ENCODE assay signal across 23 cellular contexts in genomic region chr2:233822781-233823730, GRCh38. TPM values are rescaled to one million over a fixed set of nuclear protein-coding genes. Genes with fewer than 3 reads are reported as not detected.
DNase-seq lines count a peak whose midpoint lies in the region; ATAC-seq and TF ChIP-seq lines count a peak whose summit lies in the region.
"Had no signal": no experiment of that assay in that cellular context is flagged by ENCODE, and none has a peak within 500 bp of the region (broad histone marks: within the 10 kb centered on the region; RNA-seq: fewer than 3 reads in every experiment).

No MANE protein-coding gene starts in this region.

- no peak overlapping the region for H3K4me3 ChIP-seq in right cardiac atrium (ENCODE audit: low read length)
- H3K4me3 ChIP-seq in heart left ventricle: no peak overlapping the region
- H3K4me3 ChIP-seq in endodermal cell (ENCODE audit: low read length): no peak overlapping the region
- H3K4me3 ChIP-seq in upper lobe of right lung: no peak overlapping the region
- no peak overlapping the region for H3K4me3 ChIP-seq in brain microvascular endothelial cell (ENCODE audit: low read depth, low read length)
- H3K4me3 ChIP-seq: colonic mucosa, K562 had no signal

- WGBS in right cardiac atrium: 77% methylated on average over 25 of the region's 25 CpGs
- WGBS in heart left ventricle, 4 donors: 78 to 81% (median 79%) methylated on average over 22 to 25 of the region's 25 CpGs
- WGBS in endodermal cell (ENCODE audit: insufficient coverage in 1 of 2, insufficient read length in 1 of 2), 2 experiments: 93 to 96% methylated on average over 12 to 25 of the region's 25 CpGs

- no peak overlapping the region for H3K4me3 Mint-ChIP-seq in endodermal cell
- H3K4me3 Mint-ChIP-seq in natural killer cell treated with Interleukin-12 subunit alpha and Interleukin-12 subunit beta and Interleukin-15 and Interleukin-18, amount 100 ng/mL, for 72 hours: no peak overlapping the region
- H3K4me3 Mint-ChIP-seq: activated naive CD8-positive, alpha-beta T cell; activated T-cell treated with anti-CD3 and anti-CD28 coated beads, Interleukin-2, amount 50 U/mL, for 4 hours; CD8-positive, alpha-beta memory T cell; nephron progenitor cell; T-helper 1 cell treated with Interleukin-12 subunit alpha and Interleukin-12 subunit beta and Interleukin-4 antibody, amounts not matched to agents 30 μg/mL and 1 μg/mL, for 36 hours had no signal

- H3K27me3 Mint-ChIP-seq in endodermal cell (ENCODE audit: insufficient read depth): no peaks in the 10 kb centered on the region
- H3K27me3 Mint-ChIP-seq in natural killer cell treated with Interleukin-12 subunit alpha and Interleukin-12 subunit beta and Interleukin-15 and Interleukin-18, amount 100 ng/mL, for 72 hours: peaks cover 7 to 11% of the 10 kb centered on the region in 2 donors
- H3K27me3 Mint-ChIP-seq: activated naive CD8-positive, alpha-beta T cell had no signal

- no peaks in the 10 kb centered on the region for H3K36me3 ChIP-seq in heart left ventricle
- no peaks in the 10 kb centered on the region for H3K36me3 ChIP-seq in endodermal cell (ENCODE audit: control insufficient read depth, insufficient read depth, low read length)
- H3K36me3 ChIP-seq in upper lobe of right lung: no peaks in the 10 kb centered on the region
- H3K36me3 ChIP-seq in brain microvascular endothelial cell (replicated peaks): no peaks in the 10 kb centered on the region
- H3K36me3 ChIP-seq: colonic mucosa had no signal

- intact Hi-C loops in right cardiac atrium (cut with DNase I) (no loop called here), heart left ventricle (cut with DNase I) (no loop called here), upper lobe of right lung (cut with DNase I) (no loop called here)

- no peaks in the 10 kb centered on the region for H3K27me3 ChIP-seq in right cardiac atrium (ENCODE audit: control insufficient read depth, insufficient read depth)
- peaks cover 0 to 6% (median 0%) of the 10 kb centered on the region in 9 donors for H3K27me3 ChIP-seq in heart left ventricle
- no peaks in the 10 kb centered on the region for H3K27me3 ChIP-seq in endodermal cell (ENCODE audit: control insufficient read depth, insufficient read depth, low read length, poor library complexity, severe bottlenecking)
- no peaks in the 10 kb centered on the region for H3K27me3 ChIP-seq in upper lobe of right lung
- H3K27me3 ChIP-seq in brain microvascular endothelial cell (replicated peaks): no peaks in the 10 kb centered on the region
- H3K27me3 ChIP-seq: colonic mucosa had no signal

- peaks cover 2% of the 10 kb centered on the region for H3K9me3 Mint-ChIP-seq in endodermal cell
- H3K9me3 Mint-ChIP-seq in natural killer cell treated with Interleukin-12 subunit alpha and Interleukin-12 subunit beta and Interleukin-15 and Interleukin-18, amount 100 ng/mL, for 72 hours: no peaks in the 10 kb centered on the region
- H3K9me3 Mint-ChIP-seq: activated T-cell treated with anti-CD3 and anti-CD28 coated beads, Interleukin-2, amount 50 U/mL, for 4 hours; T-helper 1 cell treated with Interleukin-12 subunit alpha and Interleukin-12 subunit beta and Interleukin-4 antibody, amounts not matched to agents 30 μg/mL and 1 μg/mL, for 36 hours had no signal

- no peak overlapping the region for H3K27ac Mint-ChIP-seq in endodermal cell
- no peak overlapping the region for H3K27ac Mint-ChIP-seq in natural killer cell treated with Interleukin-12 subunit alpha and Interleukin-12 subunit beta and Interleukin-15 and Interleukin-18, amount 100 ng/mL, for 72 hours
- H3K27ac Mint-ChIP-seq: activated naive CD8-positive, alpha-beta T cell; CD8-positive, alpha-beta memory T cell; nephron progenitor cell; T-helper 1 cell treated with Interleukin-12 subunit alpha and Interleukin-12 subunit beta and Interleukin-4 antibody, amounts not matched to agents 30 μg/mL and 1 μg/mL, for 36 hours had no signal

- H3K4me1 Mint-ChIP-seq in endodermal cell: peaks cover 7% of the 10 kb centered on the region
- no peaks in the 10 kb centered on the region for H3K4me1 Mint-ChIP-seq in natural killer cell treated with Interleukin-12 subunit alpha and Interleukin-12 subunit beta and Interleukin-15 and Interleukin-18, amount 100 ng/mL, for 72 hours (ENCODE audit: low read depth in 2 of 2)
- H3K4me1 Mint-ChIP-seq: CD8-positive, alpha-beta memory T cell had no signal

- ATAC-seq in right cardiac atrium (peak in 1 of 2 donors; percentile 27), heart left ventricle (no peak), upper lobe of right lung (no peak), HG03025 (IDR thresholded peaks at IDR 0.05; ENCODE audit: low FRiP score, unreplicated experiment) (no peak)
- ATAC-seq in natural killer cell treated with Interleukin-12 subunit alpha and Interleukin-12 subunit beta and Interleukin-15 and Interleukin-18, amount 100 ng/mL, for 72 hours: peak; percentile 17 to 34
- ATAC-seq: activated T-cell treated with anti-CD3 and anti-CD28 coated beads, Interleukin-2, amount 50 U/mL, for 4 hours; HCT116; K562 had no signal

- H3K9ac ChIP-seq in endodermal cell (ENCODE audit: extremely low read depth, low read length, poor library complexity, severe bottlenecking): no peak overlapping the region

- no peak for TF ChIP-seq POLR2A in heart left ventricle (IDR thresholded peaks at IDR 0.05)

- H3K4me1 ChIP-seq in right cardiac atrium (ENCODE audit: control insufficient read depth, insufficient read depth, low read length) (no peaks in the 10 kb centered on the region), heart left ventricle (no peaks in the 10 kb centered on the region), endodermal cell (ENCODE audit: control insufficient read depth, insufficient read depth, low read length) (no peaks in the 10 kb centered on the region), upper lobe of right lung (no peaks in the 10 kb centered on the region)
- H3K4me1 ChIP-seq: colonic mucosa had no signal

- DNase-seq in right cardiac atrium (peak in 2 of 3 donors; percentile 25 to 37), heart left ventricle (no peak), endodermal cell (peak; percentile 21), upper lobe of right lung (peak; percentile 61), brain microvascular endothelial cell (no peak), NCI-H1436 treated with DMSO at 0.1 percent for 48 hours (lab: John Stamatoyannopoulos, UW) (no peak)
- DNase-seq in natural killer cell treated with Interleukin-12 subunit alpha and Interleukin-12 subunit beta and Interleukin-15 and Interleukin-18, amount 100 ng/mL, for 72 hours (ENCODE audit: low spot score): peak; percentile 51
- DNase-seq: activated CD4-positive, alpha-beta T cell treated with anti-CD3 and anti-CD28 coated beads, Interleukin-2, amount 50 U/mL, for 4 hours; activated T-cell treated with anti-CD3 and anti-CD28 coated beads, Interleukin-2, amount 50 U/mL, for 4 hours; colonic mucosa; DMS79; mesenchymal stem cell; NCI-H1092; NCI-H510A; nephron progenitor cell; SHP77 had no signal

- TF ChIP-seq CTCF in heart left ventricle (IDR thresholded peaks at IDR 0.05) (no peak), endodermal cell (conservative IDR thresholded peaks at IDR 0.05) (no peak), upper lobe of right lung (IDR thresholded peaks at IDR 0.05) (no peak), brain microvascular endothelial cell (IDR thresholded peaks at IDR 0.05; ENCODE audit: low read depth, low read length, missing control alignments) (no peak)

- in situ Hi-C loops in brain microvascular endothelial cell (cut with HindIII; ENCODE audit: low pct_ligation_motif_present, low sequenced_read_pairs): no loop called here

- H3K36me3 Mint-ChIP-seq in endodermal cell (ENCODE audit: low read depth): no peaks in the 10 kb centered on the region
- H3K36me3 Mint-ChIP-seq in natural killer cell treated with Interleukin-12 subunit alpha and Interleukin-12 subunit beta and Interleukin-15 and Interleukin-18, amount 100 ng/mL, for 72 hours: no peaks in the 10 kb centered on the region
- H3K36me3 Mint-ChIP-seq: activated naive CD8-positive, alpha-beta T cell; CD8-positive, alpha-beta memory T cell had no signal

- H3K27ac ChIP-seq in right cardiac atrium (ENCODE audit: low read length) (no peak overlapping the region), heart left ventricle (no peak overlapping the region), endodermal cell (ENCODE audit: low read depth, low read length) (no peak overlapping the region), upper lobe of right lung (no peak overlapping the region), brain microvascular endothelial cell (no peak overlapping the region)
- H3K27ac ChIP-seq: colonic mucosa, HL-60 had no signal

- H3K9me3 ChIP-seq in right cardiac atrium (ENCODE audit: control insufficient read depth, low read length) (no peaks in the 10 kb centered on the region), heart left ventricle (peaks cover 0 to 11% (median 0%) of the 10 kb centered on the region in 12 donors), endodermal cell (ENCODE audit: control insufficient read depth, low read length) (no peaks in the 10 kb centered on the region), upper lobe of right lung (no peaks in the 10 kb centered on the region)
- H3K9me3 ChIP-seq: colonic mucosa had no signal

RNA-seq across cellular contexts. Expression of gene HJURP, which starts 31.3 kb away (rescaled TPM):
- total RNA-seq in right cardiac atrium (under 1 TPM in 2 of 4 donors, not detected in 2; 0.77 to 0.94 TPM), heart left ventricle (1 to 10 TPM in 1 of 9 donors, under 1 TPM in 5, not detected in 3; 0.10 to 8.4 (median 0.48) TPM), endodermal cell (10 to 100 TPM; 39.4 to 78.9 TPM), upper lobe of right lung (1.2 TPM)
- polyA plus RNA-seq in right cardiac atrium (0.09 TPM), heart left ventricle (under 1 TPM; 0.08 to 0.10 TPM)
- 64.5 TPM for polyA plus RNA-seq in endodermal cell (2013, experiment 1 of 2)
- polyA plus RNA-seq in endodermal cell (2013, experiment 2 of 2): 61.4 TPM
- 10 to 100 TPM; 35.6 to 76.6 TPM for total RNA-seq in natural killer cell treated with Interleukin-12 subunit alpha and Interleukin-12 subunit beta and Interleukin-15 and Interleukin-18, amount 100 ng/mL, for 72 hours
- polyA plus RNA-seq: CD8-positive, alpha-beta memory T cell had no signal

RNA-seq across cellular contexts. Expression of gene MROH2A, which starts 44.9 kb away (rescaled TPM):
- total RNA-seq in right cardiac atrium: not detected
- polyA plus RNA-seq in right cardiac atrium: not detected
- total RNA-seq in heart left ventricle: under 1 TPM in 1 of 9 donors, not detected in 8; 0.75 TPM
- polyA plus RNA-seq in heart left ventricle: not detected
- total RNA-seq in endodermal cell: not detected
- not detected for polyA plus RNA-seq in endodermal cell (2013, experiment 1 of 2)
- not detected for polyA plus RNA-seq in endodermal cell (2013, experiment 2 of 2)
- not detected for total RNA-seq in natural killer cell treated with Interleukin-12 subunit alpha and Interleukin-12 subunit beta and Interleukin-15 and Interleukin-18, amount 100 ng/mL, for 72 hours
- total RNA-seq in upper lobe of right lung: not detected
- total RNA-seq: activated T-cell treated with anti-CD3 and anti-CD28 coated beads, Interleukin-2, amount 50 U/mL, for 4 hours; CD8-positive, alpha-beta memory T cell; colonic mucosa; K562 had no signal
- polyA plus RNA-seq: CD8-positive, alpha-beta memory T cell had no signal

Comparison
In these comparisons a context has a peak if more than half of its experiments do, and no peak if none do; other contexts are left out.
1. DNase-seq: peak in right cardiac atrium (2 of 3), endodermal cell (single experiment), natural killer cell treated with Interleukin-12 subunit alpha and Interleukin-12 subunit beta and Interleukin-15 and Interleukin-18, amount 100 ng/mL, for 72 hours (single experiment) and upper lobe of right lung (single experiment); none in heart left ventricle (0 of 5), brain microvascular endothelial cell (single experiment) and NCI-H1436 treated with DMSO at 0.1 percent for 48 hours (single experiment).
2. ATAC-seq: peak in natural killer cell treated with Interleukin-12 subunit alpha and Interleukin-12 subunit beta and Interleukin-15 and Interleukin-18, amount 100 ng/mL, for 72 hours (2 of 2); none in heart left ventricle (0 of 4), upper lobe of right lung (single experiment) and HG03025 (single experiment).